8 cellular contexts compared by ENCODE assay signal in the genomic region with DNA sequence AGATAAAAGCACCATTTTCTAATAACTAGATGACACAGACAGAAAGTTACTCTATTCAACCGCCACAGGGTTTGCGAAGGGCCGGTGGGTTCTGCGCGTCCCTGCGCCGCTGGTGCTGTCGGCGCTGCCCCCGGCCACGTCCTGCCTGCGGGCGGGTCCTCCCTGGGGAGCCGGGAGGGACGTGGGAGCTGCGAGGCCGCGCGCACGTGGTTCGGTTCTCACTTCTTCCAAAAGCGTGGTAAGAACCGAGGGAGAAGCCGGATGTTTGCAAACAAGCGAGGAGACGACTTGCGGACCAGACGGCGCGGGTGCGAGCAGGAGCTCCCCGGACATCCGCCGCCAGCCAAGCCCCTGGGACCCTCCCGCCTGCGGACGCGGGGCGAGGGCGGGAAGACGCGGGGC. TPM values are rescaled to one million over a fixed set of nuclear protein-coding genes. Genes with fewer than 3 reads are reported as not detected.
DNase-seq lines count a peak whose midpoint lies in the region; ATAC-seq, FAIRE-seq and TF ChIP-seq lines count a peak whose summit lies in the region.
"Had no signal": no experiment of that assay in that cellular context is flagged by ENCODE, and none has a peak within 500 bp of the region (broad histone marks: within the 10 kb centered on the region; RNA-seq: fewer than 3 reads in every experiment).

No MANE protein-coding gene starts in this region.

- no peaks in the 10 kb centered on the region for H3F3A ChIP-seq in GM23248 (ENCODE audit: insufficient read depth)

- peaks cover 79% of the 10 kb centered on the region for H3K27me3 Mint-ChIP-seq in T-helper 17 cell
- peaks cover 6% of the 10 kb centered on the region for H3K27me3 Mint-ChIP-seq in glutamatergic neuron (ENCODE audit: unreplicated experiment)

- H4K20me1 ChIP-seq in GM23248 (ENCODE audit: insufficient read depth) = no peaks in the 10 kb centered on the region; the same call in 1 of the 2 replicates

- ATAC-seq in T-helper 17 cell = no peak
- ATAC-seq in HG02623 (IDR thresholded peaks at IDR 0.05; ENCODE audit: unreplicated experiment) = no peak

- peak; percentile 23 for DNase-seq in GM23248
- DNase-seq in T-helper 17 cell = no peak
- DNase-seq in glutamatergic neuron = peak; percentile 70
- DNase-seq in spleen = peak; percentile 80
- no peak for DNase-seq in small intestine
- DNase-seq in HuH-7.5 (ENCODE audit: low spot score) = no peak

- H3K4me1 ChIP-seq in GM23248 (ENCODE audit: insufficient read depth) (no peaks in the 10 kb centered on the region), spleen (peaks cover 0 to 64% (median 27%) of the 10 kb centered on the region in 6 donors), small intestine (ENCODE audit: control insufficient read depth in 2 of 2, insufficient read depth in 1 of 2, low read depth in 1 of 2, low read length in 1 of 2) (peaks cover 0 to 7% of the 10 kb centered on the region in 2 donors)

- peaks cover 16% of the 10 kb centered on the region for H3K9me3 Mint-ChIP-seq in glutamatergic neuron (ENCODE audit: unreplicated experiment)

- H3K4me3 ChIP-seq in GM23248 = peak overlapping the region; percentile 21
- H3K4me3 ChIP-seq in spleen = peak overlapping the region; percentile 16 to 80 (median 56)
- peak overlapping the region in 1 of 2 donors; percentile 60 for H3K4me3 ChIP-seq in small intestine (ENCODE audit: low read depth in 1 of 2, low read length in 2 of 2)

- H3K36me3 Mint-ChIP-seq in T-helper 17 cell (ENCODE audit: low read depth) = peaks cover 8% of the 10 kb centered on the region
- no peaks in the 10 kb centered on the region for H3K36me3 Mint-ChIP-seq in glutamatergic neuron (ENCODE audit: unreplicated experiment)

- TF ChIP-seq CTCF in glutamatergic neuron (IDR thresholded peaks at IDR 0.05; ENCODE audit: partially characterized antibody, unreplicated experiment) (no peak), spleen (IDR thresholded peaks at IDR 0.05 in 8 of 11, conservative IDR thresholded peaks at IDR 0.05 in 3 of 11) (no peak)

- peak overlapping the region; percentile 47 for H3K4me2 ChIP-seq in GM23248 (ENCODE audit: unreplicated experiment)

- in situ Hi-C loops in GM23248 (cut with MboI) = no loop called here

- H3K9me2 ChIP-seq in GM23248 (ENCODE audit: insufficient read depth) = no peaks in the 10 kb centered on the region

- TF ChIP-seq POLR2A in spleen (IDR thresholded peaks at IDR 0.05) = no peak

- H3K9me3 ChIP-seq in GM23248 (ENCODE audit: low read depth) = no peaks in the 10 kb centered on the region
- H3K9me3 ChIP-seq in T-helper 17 cell (ENCODE audit: control insufficient read depth, low read length, poor library complexity, severe bottlenecking) = no peaks in the 10 kb centered on the region
- H3K9me3 ChIP-seq in spleen = no peaks in the 10 kb centered on the region
- no peaks in the 10 kb centered on the region for H3K9me3 ChIP-seq in small intestine (ENCODE audit: control insufficient read depth, low read depth)

- no peak overlapping the region for H3K9ac ChIP-seq in GM23248

- intact Hi-C loops in spleen (cut with DNase I; ENCODE audit: low total_unique reads) = no loop called here

- H3K27ac Mint-ChIP-seq in T-helper 17 cell = no peak overlapping the region
- H3K27ac Mint-ChIP-seq in glutamatergic neuron (ENCODE audit: unreplicated experiment) = peak overlapping the region; percentile 89

- no peaks in the 10 kb centered on the region for H3K79me2 ChIP-seq in GM23248 (ENCODE audit: insufficient read depth)

- no peaks in the 10 kb centered on the region for H3K36me3 ChIP-seq in GM23248 (ENCODE audit: low read depth)
- peaks cover 0 to 10% (median 0%) of the 10 kb centered on the region in 6 donors for H3K36me3 ChIP-seq in spleen
- H3K36me3 ChIP-seq in small intestine (ENCODE audit: control insufficient read depth in 2 of 2, insufficient read depth in 2 of 2, low read length in 2 of 2) = no peaks in the 10 kb centered on the region

- peaks cover 16% of the 10 kb centered on the region for H3K4me1 Mint-ChIP-seq in T-helper 17 cell
- H3K4me1 Mint-ChIP-seq in glutamatergic neuron (ENCODE audit: low read depth, unreplicated experiment) = peaks cover 24% of the 10 kb centered on the region

- no peak overlapping the region for H3K27ac ChIP-seq in GM23248
- peak overlapping the region; percentile 35 to 89 (median 82) for H3K27ac ChIP-seq in spleen
- no peak overlapping the region for H3K27ac ChIP-seq in small intestine (ENCODE audit: low read depth in 1 of 2, low read length in 1 of 2)

- H3K4me3 Mint-ChIP-seq in T-helper 17 cell (peak overlapping the region; percentile 89), glutamatergic neuron (ENCODE audit: unreplicated experiment) (peak overlapping the region; percentile 89)

- FAIRE-seq in small intestine (lab: Jason Lieb, UNC) = no peak
- FAIRE-seq: frontal cortex had no signal

- 7 to 8% methylated on average over 18 to 42 of the region's 42 CpGs for WGBS in GM23248 (ENCODE audit: low coverage in 1 of 2, low lambda C conversion rate in 2 of 2, missing lambda C conversion rate in 2 of 2), 2 experiments
- 3 to 6% (median 4%) methylated on average over 26 to 42 of the region's 42 CpGs for WGBS in spleen, 5 donors
- 2 to 3% (median 3%) methylated on average over 28 to 42 of the region's 42 CpGs for WGBS in small intestine, 3 donors

- peak overlapping the region; percentile 59; the same call in 1 of the 2 replicates for H2AFZ ChIP-seq in GM23248

- H3K27me3 ChIP-seq in GM23248 (replicated peaks; ENCODE audit: insufficient read depth) (peaks cover 65% of the 10 kb centered on the region), spleen (replicated peaks in 1 of 7) (peaks cover 0 to 98% (median 36%) of the 10 kb centered on the region in 7 donors), small intestine (ENCODE audit: control insufficient read depth in 2 of 2, insufficient read depth in 2 of 2, low read length in 2 of 2) (peaks cover 0 to 34% of the 10 kb centered on the region in 2 donors)

RNA-seq across cellular contexts. Expression of a gene that starts 12.5 kb away (rescaled TPM):
- total RNA-seq in GM23248 (2014; rRNA removed; shearing (Covaris generic)) = not detected in 2 replicates
- not detected in 2 replicates for polyA plus RNA-seq in GM23248 (2016; fragmentation: Nextera tagmentation; extraction: Ambion mirVana)
- total RNA-seq in T-helper 17 cell = 1 to 10 TPM in 1 of 2 donors, not detected in 1; 1.8 TPM
- total RNA-seq in glutamatergic neuron (ENCODE audit: unreplicated experiment) = 37.9 TPM
- 100 to 1,000 TPM in 1 of 7 donors, 10 to 100 TPM in 6; 41.6 to 123 (median 86.3) TPM for total RNA-seq in spleen
- polyA plus RNA-seq in spleen = 10 to 100 TPM; 17.2 to 91.1 (median 32.6) TPM
- polyA plus RNA-seq in small intestine = 1 to 10 TPM in 1 of 3 donors, under 1 TPM in 2; 0.27 to 4.5 (median 0.89) TPM

Comparison
In these comparisons a context has a peak if more than half of its experiments do, and no peak if none do; other contexts are left out.
1. DNase-seq: peak in GM23248 (single experiment), glutamatergic neuron (single experiment) and spleen (single experiment); none in T-helper 17 cell (0 of 3), small intestine (single experiment) and HuH-7.5 (single experiment).
2. H3K27ac ChIP-seq: peak in spleen (8 of 8); none in GM23248 (single experiment) and small intestine (0 of 2).
3. RNA of a gene that starts 12.5 kb away (total RNA-seq): 41.6 to 123 TPM in spleen and 37.9 TPM in glutamatergic neuron (single experiment); 1.8 TPM in T-helper 17 cell and not detected in GM23248; every median in the first group is over 10 times any median in the second.